Comparison of ENCODE assay signal across 11 cellular contexts in genomic region chr6:43703512-43704429, GRCh38. TPM values are rescaled to one million over a fixed set of nuclear protein-coding genes. Genes with fewer than 3 reads are reported as not detected.
DNase-seq lines count a peak whose midpoint lies in the region; ATAC-seq and TF ChIP-seq lines count a peak whose summit lies in the region.
"Had no signal": no experiment of that assay in that cellular context is flagged by ENCODE, and none has a peak within 500 bp of the region (broad histone marks: within the 10 kb centered on the region; RNA-seq: fewer than 3 reads in every experiment).

No MANE protein-coding gene starts in this region.

- ATAC-seq in foreskin keratinocyte (no peak), HG02642 (IDR thresholded peaks at IDR 0.05; ENCODE audit: poor library complexity, unreplicated experiment) (no peak)

- 69 to 78% methylated on average over 8 of the region's 8 CpGs for WGBS in sigmoid colon, 2 donors

- in situ Hi-C loops in Caki2 (cut with HindIII; ENCODE audit: low pct_unique_long_range_greater_than_20kb, low sequenced_read_pairs): no loop called here

- TF ChIP-seq POLR2A in sigmoid colon (IDR thresholded peaks at IDR 0.05): no peak

- H3K27ac ChIP-seq in foreskin keratinocyte (peak overlapping the region; percentile 14), sigmoid colon (peak overlapping the region; percentile 70 to 84 (median 78))

- no peak for TF ChIP-seq EP300 in sigmoid colon (IDR thresholded peaks at IDR 0.05)

- intact Hi-C loops in sigmoid colon (cut with DNase I): loop anchor here (5.0 kb wide), 1 partner anchor 76 kb away; the partner anchor contains the start of gene GTPBP2

- no peaks in the 10 kb centered on the region for H3K27me3 ChIP-seq in foreskin keratinocyte
- no peaks in the 10 kb centered on the region for H3K27me3 ChIP-seq in sigmoid colon

- DNase-seq in Caki2 (ENCODE audit: low read depth) (peak; percentile 24), NCI-H748 (lab: John Stamatoyannopoulos, UW; ENCODE audit: unreplicated experiment) (peak; percentile 91), foreskin keratinocyte (no peak), sigmoid colon (no peak), NCI-H446 (lab: John Stamatoyannopoulos, UW) (no peak), activated gamma-delta T cell treated with Interleukin-2 at 50 U/mL for 16 hours (no peak)
- no peak for DNase-seq in activated CD4-positive, alpha-beta T cell treated with anti-CD3 and anti-CD28 coated beads, Interleukin-2, amount 50 U/mL, for 1 hour
- DNase-seq: activated CD4-positive, alpha-beta T cell treated with anti-CD3 and anti-CD28 coated beads, Interleukin-2, amount 50 U/mL, for 48 hours; NCI-H1105 treated with DMSO at 0.1 percent for 48 hours had no signal

- H3K9me3 ChIP-seq in sigmoid colon: no peaks in the 10 kb centered on the region

- TF ChIP-seq CTCF in foreskin keratinocyte (conservative IDR thresholded peaks at IDR 0.05) (no peak), sigmoid colon (IDR thresholded peaks at IDR 0.05) (no peak)

- H3K36me3 ChIP-seq in sigmoid colon: no peaks in the 10 kb centered on the region

- peaks cover 13% of the 10 kb centered on the region for H3K4me1 ChIP-seq in foreskin keratinocyte
- H3K4me1 ChIP-seq in sigmoid colon: peaks cover 0 to 30% (median 25%) of the 10 kb centered on the region in 4 donors

- H3K4me3 ChIP-seq in sigmoid colon: no peak overlapping the region

RNA-seq across cellular contexts. Expression of gene MRPS18A, which starts 16.2 kb away (rescaled TPM):
- 92.4 and 125 TPM in 2 replicates for total RNA-seq in Caki2 (2014; rRNA removed; shearing (Covaris generic); ENCODE audit: low replicate concordance)
- 68.5 and 68.6 TPM in 2 replicates for total RNA-seq in foreskin keratinocyte
- 88.8 and 92.9 TPM in 2 replicates for polyA plus RNA-seq in foreskin keratinocyte
- 10 to 100 TPM; 28.8 to 43.9 (median 34.1) TPM for total RNA-seq in sigmoid colon
- polyA plus RNA-seq in sigmoid colon: 10 to 100 TPM; 72.1 to 93.2 (median 90.2) TPM

RNA-seq across cellular contexts. Expression of gene RSPH9, which starts 58.9 kb away (rescaled TPM):
- not detected in 2 replicates for total RNA-seq in Caki2 (2014; rRNA removed; shearing (Covaris generic); ENCODE audit: low replicate concordance)
- total RNA-seq in foreskin keratinocyte: 0.04 and 0.07 TPM in 2 replicates
- polyA plus RNA-seq in foreskin keratinocyte: 0.07 and 0.12 TPM in 2 replicates
- total RNA-seq in sigmoid colon: under 1 TPM in 3 of 4 donors, not detected in 1; under 0.01 to 0.68 (median 0.16) TPM
- polyA plus RNA-seq in sigmoid colon: under 1 TPM; 0.25 to 0.60 (median 0.46) TPM
- total RNA-seq: epithelial cell of proximal tubule had no signal

Comparison
In these comparisons a context has a peak if more than half of its experiments do, and no peak if none do; other contexts are left out.
1. DNase-seq: peak in Caki2 (single experiment) and NCI-H748 (single experiment); none in foreskin keratinocyte (0 of 2), sigmoid colon (single experiment), NCI-H446 (0 of 2), activated CD4-positive, alpha-beta T cell treated with anti-CD3 and anti-CD28 coated beads, Interleukin-2, amount 50 U/mL, for 1 hour (single experiment) and activated gamma-delta T cell treated with Interleukin-2 at 50 U/mL for 16 hours (single experiment).